ENCODE assay signal across 8 cellular contexts in the genomic region with DNA sequence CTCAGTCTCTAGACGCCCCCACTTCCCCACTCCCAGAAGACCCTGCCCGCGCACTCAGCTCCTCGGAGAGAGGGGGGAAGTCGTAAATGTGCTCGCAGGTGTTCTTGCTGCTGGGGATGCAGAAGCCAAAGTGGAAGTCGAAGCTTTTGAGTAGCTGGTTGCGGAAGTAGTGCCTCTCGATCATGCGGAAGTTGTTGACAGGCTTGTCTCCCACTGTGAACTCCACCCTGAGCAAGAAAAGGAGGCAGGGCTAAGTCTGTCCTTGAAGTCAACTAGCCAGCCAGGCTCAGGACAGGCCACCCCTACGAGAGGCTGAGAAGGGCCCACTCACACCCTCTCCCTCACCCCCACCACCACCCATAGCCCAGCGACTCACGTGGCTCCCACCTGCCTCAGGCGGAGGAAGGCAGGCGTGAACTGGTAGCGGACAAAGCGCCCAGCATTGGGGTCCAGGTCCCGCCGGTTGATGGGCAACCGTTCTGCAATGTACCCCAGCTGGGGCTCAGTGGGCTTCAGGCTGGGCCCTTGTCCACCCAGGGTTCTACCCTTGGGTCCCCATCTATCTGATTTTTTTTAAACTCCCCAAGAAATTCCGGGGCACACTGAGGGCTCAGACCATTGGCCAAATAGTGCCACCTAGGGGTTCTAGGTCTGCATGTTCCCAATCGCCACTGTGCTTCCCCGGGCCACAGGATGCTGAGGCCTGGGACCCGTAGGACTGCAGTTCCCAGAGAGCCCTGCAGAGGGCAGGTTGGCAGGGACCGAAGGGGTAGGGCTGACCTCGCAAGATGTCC. TPM values are rescaled to one million over a fixed set of nuclear protein-coding genes. Genes with fewer than 3 reads are reported as not detected.
A peak's percentile ranks its signal among the peaks of the same experiment; 100 is the strongest.
DNase-seq lines count a peak whose midpoint lies in the region; ATAC-seq and TF ChIP-seq lines count a peak whose summit lies in the region.

No MANE protein-coding gene starts in this region.

- POLR2A ChIA-PET in CD8-positive, alpha-beta T cell (lab: Charles Lee): interaction anchor here (1.1 to 2.6 kb wide), 3 partner anchors 23 to 98 kb away, joined by 3 to 7 read pairs (median 4); a partner anchor contains a TSS

- peak; percentile 18 to 71 (median 51) for DNase-seq in CD8-positive, alpha-beta T cell
- DNase-seq in GM19240 (ENCODE audit: insufficient read length, low spot score) (peak; percentile 71), NCI-H1694 (lab: John Stamatoyannopoulos, UW) (peak; percentile 49), cerebellum (ENCODE audit: low spot score) (peak; percentile 78), left kidney (ENCODE audit: low read depth, low spot score) (peak; percentile 89)
- peak; percentile 76 for DNase-seq in activated CD4-positive, CD25-positive, alpha-beta regulatory T cell treated with anti-CD3 and anti-CD28 coated beads, Interleukin-2, amount 50 U/mL, for 72 hours
- DNase-seq in stimulated activated CD4-positive, alpha-beta T cell treated with anti-CD3 and anti-CD28 coated beads, Interleukin-4, amount 100 ng/mL, for 4 hours: peak; percentile 46 to 64

- H3K27ac ChIP-seq in CD8-positive, alpha-beta T cell (ENCODE audit: low read depth, low read length): peak overlapping the region; percentile 39

- H3K4me3 ChIP-seq in CD8-positive, alpha-beta T cell (ENCODE audit: low read depth, low read length): peak overlapping the region; percentile 33

- CTCF ChIA-PET in CD8-positive, alpha-beta T cell (lab: Charles Lee): interaction anchor here (0.5 to 5.7 kb wide), 16 partner anchors 8 to 1761 kb away, joined by 3 to 42 read pairs (median 4); a partner anchor contains a TSS

- H3K4me3 Mint-ChIP-seq in CD8-positive, alpha-beta T cell: peak overlapping the region; percentile 47

- peaks cover 46% of the 10 kb centered on the region for H3K4me1 Mint-ChIP-seq in CD8-positive, alpha-beta T cell (ENCODE audit: low read depth)

- intact Hi-C loops in CD8-positive, alpha-beta T cell (cut with DNase I, micrococcal nuclease): loop anchor here (1.0 to 5.0 kb wide), 3 partner anchors 51 to 64 kb away; a partner anchor contains a TSS

- no peaks in the 10 kb centered on the region for H3K9me3 ChIP-seq in CD8-positive, alpha-beta T cell (ENCODE audit: low read length)

- peaks cover 12% of the 10 kb centered on the region for H3K36me3 Mint-ChIP-seq in CD8-positive, alpha-beta T cell

- H3K27ac Mint-ChIP-seq in CD8-positive, alpha-beta T cell: peak overlapping the region; percentile 93

- H3K36me3 ChIP-seq in CD8-positive, alpha-beta T cell (ENCODE audit: insufficient read depth, low read length): peaks cover 14% of the 10 kb centered on the region

- peaks cover 53% of the 10 kb centered on the region for H3K4me1 ChIP-seq in CD8-positive, alpha-beta T cell (ENCODE audit: insufficient read depth, low read length)

- TF ChIP-seq CTCF in CD8-positive, alpha-beta T cell (IDR thresholded peaks at IDR 0.05): peak; percentile 64

- no peaks in the 10 kb centered on the region for H3K27me3 Mint-ChIP-seq in CD8-positive, alpha-beta T cell (ENCODE audit: low read depth)

- H3K9me3 Mint-ChIP-seq in CD8-positive, alpha-beta T cell: no peaks in the 10 kb centered on the region

- ATAC-seq in CD8-positive, alpha-beta T cell: peak; percentile 15
- ATAC-seq in HG03342 (IDR thresholded peaks at IDR 0.05; ENCODE audit: unreplicated experiment): no peak

- H3K27me3 ChIP-seq in CD8-positive, alpha-beta T cell (ENCODE audit: insufficient read depth, low read length): no peaks in the 10 kb centered on the region

RNA-seq across cellular contexts. Expression of a gene that starts 4.6 kb away (rescaled TPM):
- total RNA-seq in CD8-positive, alpha-beta T cell: 10 to 100 TPM; 48.9 to 49.9 TPM
- total RNA-seq in cerebellum: 33.8 TPM

RNA-seq across cellular contexts. Expression of a gene that starts 23.5 kb away (rescaled TPM):
- total RNA-seq in CD8-positive, alpha-beta T cell: 10 to 100 TPM; 46.2 to 60.0 TPM
- total RNA-seq in cerebellum: 24.8 TPM

RNA-seq across cellular contexts. Expression of a gene that starts 28.9 kb away (rescaled TPM):
- 10 to 100 TPM; 16.3 to 16.5 TPM for total RNA-seq in CD8-positive, alpha-beta T cell
- 87.4 TPM for total RNA-seq in cerebellum

RNA-seq across cellular contexts. Expression of a gene that starts 41.7 kb away (rescaled TPM):
- total RNA-seq in CD8-positive, alpha-beta T cell: not detected
- not detected for total RNA-seq in cerebellum

RNA-seq across cellular contexts. Expression of a gene that starts 51.0 kb away (rescaled TPM):
- 10 to 100 TPM; 23.1 to 26.6 TPM for total RNA-seq in CD8-positive, alpha-beta T cell
- 21.9 TPM for total RNA-seq in cerebellum
